In genomic region chr2:25743132-25743830, GRCh38 we compare ENCODE assay signal across 12 cellular contexts.
DNase-seq lines count a peak whose midpoint lies in the region; ATAC-seq and TF ChIP-seq lines count a peak whose summit lies in the region.
"Had no signal": no experiment of that assay in that cellular context is flagged by ENCODE, and none has a peak within 500 bp of the region (broad histone marks: within the 10 kb centered on the region; RNA-seq: fewer than 3 reads in every experiment).

No MANE protein-coding gene starts in this region.

- no peak overlapping the region for H2AFZ ChIP-seq in GM23248
- H2AFZ ChIP-seq: neural progenitor cell had no signal

- ATAC-seq in activated CD4-positive, alpha-beta T cell treated with anti-CD3 and anti-CD28 coated beads for 36 hours: no peak
- ATAC-seq in activated B cell treated with CpG ODN at 0.5 μM for 24 hours (ENCODE audit: low read depth) (peak; percentile 88), GM18520 (IDR thresholded peaks at IDR 0.05; ENCODE audit: unreplicated experiment) (no peak), GM18909 (IDR thresholded peaks at IDR 0.05; ENCODE audit: poor library complexity, unreplicated experiment) (no peak)
- ATAC-seq in naive thymus-derived CD8-positive, alpha-beta T cell: peak; percentile 62 to 72

- H4K20me1 ChIP-seq in GM23248 (ENCODE audit: insufficient read depth): no peaks in the 10 kb centered on the region

- no peak for DNase-seq in activated CD4-positive, alpha-beta T cell treated with anti-CD3 and anti-CD28 coated beads for 36 hours
- no peak for DNase-seq in activated CD4-positive, alpha-beta T cell treated with anti-CD3 and anti-CD28 coated beads for 4 hours
- DNase-seq in activated B cell treated with CpG ODN at 0.5 μM for 24 hours (no peak), GM23248 (no peak)
- peak in 4 of 10 donors; percentile 9 to 29 (median 17) for DNase-seq in naive thymus-derived CD8-positive, alpha-beta T cell
- DNase-seq: foreskin fibroblast; kidney; stimulated activated CD8-positive, alpha-beta memory T cell treated with anti-CD3 and anti-CD28 coated beads, Interleukin-4, amount 100 ng/mL, for 48 hours had no signal

- H3K9me2 ChIP-seq in GM23248 (ENCODE audit: insufficient read depth): no peaks in the 10 kb centered on the region

- CTCF ChIA-PET in activated CD4-positive, alpha-beta T cell treated with anti-CD3 and anti-CD28 coated beads for 36 hours (lab: Charles Lee): interaction anchor here (0.7 to 1.3 kb wide), 4 partner anchors 21 to 380 kb away, joined by 3 to 4 read pairs (median 4); no protein-coding TSS in a partner anchor
- CTCF ChIA-PET in activated B cell treated with CpG ODN at 0.5 μM for 24 hours (lab: Charles Lee): interaction anchor here (1.2 to 1.5 kb wide), 2 partner anchors 43 to 136 kb away, joined by 3 to 6 read pairs; no protein-coding TSS in a partner anchor

- TF ChIP-seq CTCF in activated B cell treated with CpG ODN at 0.5 μM for 24 hours (IDR thresholded peaks at IDR 0.05): no peak

- no peaks in the 10 kb centered on the region for H3K9me3 Mint-ChIP-seq in activated CD4-positive, alpha-beta T cell treated with anti-CD3 and anti-CD28 coated beads for 36 hours (ENCODE audit: low read depth)
- H3K9me3 Mint-ChIP-seq in IgD-negative memory B cell: no peaks in the 10 kb centered on the region
- no peaks in the 10 kb centered on the region for H3K9me3 Mint-ChIP-seq in activated B cell treated with CpG ODN at 0.5 μM for 24 hours
- no peaks in the 10 kb centered on the region for H3K9me3 Mint-ChIP-seq in naive thymus-derived CD8-positive, alpha-beta T cell
- H3K9me3 Mint-ChIP-seq: neural progenitor cell had no signal

- H3K4me1 ChIP-seq in GM23248 (ENCODE audit: insufficient read depth): no peaks in the 10 kb centered on the region

- H3K9me3 ChIP-seq in GM23248 (ENCODE audit: low read depth): no peaks in the 10 kb centered on the region

- no peak overlapping the region for H3K4me2 ChIP-seq in GM23248 (ENCODE audit: unreplicated experiment)
- H3K4me2 ChIP-seq: neural progenitor cell had no signal

- no peak overlapping the region for H3K4me3 Mint-ChIP-seq in activated CD4-positive, alpha-beta T cell treated with anti-CD3 and anti-CD28 coated beads for 36 hours
- H3K4me3 Mint-ChIP-seq in IgD-negative memory B cell (peak overlapping the region; percentile 24 to 90 (median 72)), activated B cell treated with CpG ODN at 0.5 μM for 24 hours (peak overlapping the region; percentile 71)
- peak overlapping the region; percentile 42 to 81 (median 71) for H3K4me3 Mint-ChIP-seq in naive thymus-derived CD8-positive, alpha-beta T cell
- H3K4me3 Mint-ChIP-seq: neural progenitor cell had no signal

- no peak overlapping the region for H3K9ac ChIP-seq in GM23248
- H3K9ac ChIP-seq: neural progenitor cell had no signal

- intact Hi-C loops in activated CD4-positive, alpha-beta T cell treated with anti-CD3 and anti-CD28 coated beads for 36 hours (cut with DNase I, micrococcal nuclease): no loop called here
- intact Hi-C loops in activated B cell treated with CpG ODN at 0.5 μM for 24 hours (cut with micrococcal nuclease): no loop called here

- H3K27me3 ChIP-seq in GM23248 (replicated peaks; ENCODE audit: insufficient read depth): no peaks in the 10 kb centered on the region
- H3K27me3 ChIP-seq: neural progenitor cell had no signal

- H3K79me2 ChIP-seq in GM23248 (ENCODE audit: insufficient read depth): no peaks in the 10 kb centered on the region

- H3K27ac Mint-ChIP-seq in activated CD4-positive, alpha-beta T cell treated with anti-CD3 and anti-CD28 coated beads for 36 hours: peak overlapping the region; percentile 49
- H3K27ac Mint-ChIP-seq in IgD-negative memory B cell (peak overlapping the region; percentile 33 to 92 (median 91)), activated B cell treated with CpG ODN at 0.5 μM for 24 hours (peak overlapping the region; percentile 90)
- H3K27ac Mint-ChIP-seq in naive thymus-derived CD8-positive, alpha-beta T cell: peak overlapping the region; percentile 71 to 92 (median 89)
- H3K27ac Mint-ChIP-seq: neural progenitor cell had no signal

- peaks cover 38% of the 10 kb centered on the region for H3K36me3 Mint-ChIP-seq in activated CD4-positive, alpha-beta T cell treated with anti-CD3 and anti-CD28 coated beads for 36 hours (ENCODE audit: low read depth)
- H3K36me3 Mint-ChIP-seq in IgD-negative memory B cell (peaks cover 1% of the 10 kb centered on the region), activated B cell treated with CpG ODN at 0.5 μM for 24 hours (ENCODE audit: low read depth) (peaks cover 53% of the 10 kb centered on the region)
- peaks cover 0 to 70% (median 15%) of the 10 kb centered on the region in 3 donors for H3K36me3 Mint-ChIP-seq in naive thymus-derived CD8-positive, alpha-beta T cell

- no peak overlapping the region for H3K27ac ChIP-seq in GM23248
- H3K27ac ChIP-seq: neural progenitor cell had no signal

- peaks cover 22% of the 10 kb centered on the region for H3K4me1 Mint-ChIP-seq in activated CD4-positive, alpha-beta T cell treated with anti-CD3 and anti-CD28 coated beads for 36 hours
- peaks cover 9 to 21% (median 18%) of the 10 kb centered on the region in 3 donors for H3K4me1 Mint-ChIP-seq in IgD-negative memory B cell
- H3K4me1 Mint-ChIP-seq in activated B cell treated with CpG ODN at 0.5 μM for 24 hours: peaks cover 32% of the 10 kb centered on the region
- H3K4me1 Mint-ChIP-seq in naive thymus-derived CD8-positive, alpha-beta T cell: peaks cover 9 to 38% (median 33%) of the 10 kb centered on the region in 4 donors

- in situ Hi-C loops in GM23248 (cut with MboI): no loop called here

- no peaks in the 10 kb centered on the region for H3F3A ChIP-seq in GM23248 (ENCODE audit: insufficient read depth)

- H3K36me3 ChIP-seq in GM23248 (ENCODE audit: low read depth): peaks cover 12% of the 10 kb centered on the region

- POLR2A ChIA-PET in activated CD4-positive, alpha-beta T cell treated with anti-CD3 and anti-CD28 coated beads for 36 hours (lab: Charles Lee): no interaction called here
- POLR2A ChIA-PET in activated B cell treated with CpG ODN at 0.5 μM for 24 hours (lab: Charles Lee): interaction anchor here (0.7 kb wide), 1 partner anchor 408 kb away, joined by 3 read pairs; no protein-coding TSS in a partner anchor
- POLR2A ChIA-PET in naive thymus-derived CD8-positive, alpha-beta T cell (lab: Charles Lee): no interaction called here

- 76 to 77% methylated on average over 5 of the region's 5 CpGs for WGBS in GM23248 (ENCODE audit: low coverage in 1 of 2, low lambda C conversion rate in 2 of 2, missing lambda C conversion rate in 2 of 2), 2 experiments

- H3K27me3 Mint-ChIP-seq in activated CD4-positive, alpha-beta T cell treated with anti-CD3 and anti-CD28 coated beads for 36 hours: no peaks in the 10 kb centered on the region
- no peaks in the 10 kb centered on the region for H3K27me3 Mint-ChIP-seq in IgD-negative memory B cell
- H3K27me3 Mint-ChIP-seq in activated B cell treated with CpG ODN at 0.5 μM for 24 hours: no peaks in the 10 kb centered on the region
- no peaks in the 10 kb centered on the region for H3K27me3 Mint-ChIP-seq in naive thymus-derived CD8-positive, alpha-beta T cell

- H3K4me3 ChIP-seq in GM23248: no peak overlapping the region
- H3K4me3 ChIP-seq: neural progenitor cell had no signal

Comparison
In these comparisons a context has a peak if more than half of its experiments do, and no peak if none do; other contexts are left out.
1. ATAC-seq: peak in activated B cell treated with CpG ODN at 0.5 μM for 24 hours (single experiment) and naive thymus-derived CD8-positive, alpha-beta T cell (2 of 2); none in activated CD4-positive, alpha-beta T cell treated with anti-CD3 and anti-CD28 coated beads for 36 hours (single experiment), GM18520 (single experiment) and GM18909 (single experiment).
2. Peak in every context shown above with its lines, with median percentiles within 50 percentile points of each other: H3K27ac Mint-ChIP-seq.